ENCODE assay signal across 7 cellular contexts in the genomic region with DNA sequence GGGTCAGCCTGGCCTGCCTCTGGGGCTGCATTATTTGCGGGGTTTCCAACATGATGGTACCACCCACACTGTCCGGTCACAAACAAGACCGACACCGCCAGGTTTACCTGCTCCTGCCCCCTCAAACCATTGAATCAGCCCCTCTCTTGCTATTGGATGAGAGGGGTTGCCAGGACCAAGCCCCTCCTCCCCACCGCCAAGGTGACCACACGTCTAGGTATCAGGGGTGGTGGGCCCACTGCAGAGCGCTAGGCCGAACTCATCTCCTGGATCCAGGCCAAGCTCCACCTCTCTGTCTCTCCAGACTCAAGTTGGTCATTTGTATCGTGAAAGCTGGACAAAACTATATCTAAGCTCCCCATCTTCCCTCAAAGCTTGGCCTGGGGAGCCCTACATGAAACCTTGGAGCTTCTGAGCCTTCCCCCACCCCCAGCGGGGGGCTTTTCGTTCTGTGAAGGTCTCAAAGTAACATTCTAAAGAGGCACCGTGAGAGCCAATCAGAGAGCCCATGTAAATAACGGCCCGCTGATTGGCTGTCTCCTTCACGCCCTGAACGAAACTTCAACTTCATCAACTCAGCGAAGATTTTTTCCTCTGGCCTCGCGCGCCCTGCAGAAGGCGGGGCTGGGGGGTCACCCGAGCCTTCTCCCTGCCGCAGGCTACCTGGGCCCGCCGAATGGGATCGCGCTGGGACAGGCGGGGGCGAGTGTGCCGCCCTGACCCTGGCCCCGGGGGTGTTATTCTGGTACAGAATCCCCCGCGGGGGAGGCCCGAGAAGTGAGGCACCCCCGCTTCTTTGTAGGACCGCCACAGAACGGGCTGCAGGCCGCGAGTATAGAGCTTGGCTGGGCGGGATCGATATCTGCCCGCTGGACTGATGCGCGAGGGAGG. TPM values are rescaled to one million over a fixed set of nuclear protein-coding genes. Genes with fewer than 3 reads are reported as not detected.
DNase-seq lines count a peak whose midpoint lies in the region; ATAC-seq, FAIRE-seq and TF ChIP-seq lines count a peak whose summit lies in the region.

No MANE protein-coding gene starts in this region.

- peak overlapping the region; percentile 73 for H3K4me3 Mint-ChIP-seq in astrocyte (ENCODE audit: unreplicated experiment)
- peak overlapping the region; percentile 64 for H3K4me3 Mint-ChIP-seq in progenitor cell of endocrine pancreas (ENCODE audit: low read depth)

- H3K36me3 ChIP-seq in SU-DHL-6 (ENCODE audit: low read length) (no peaks in the 10 kb centered on the region), astrocyte (ENCODE audit: insufficient read depth, low read length) (no peaks in the 10 kb centered on the region)

- no peaks in the 10 kb centered on the region for H3K9me2 ChIP-seq in SU-DHL-6 (replicated peaks; ENCODE audit: insufficient read depth, low read length)

- FAIRE-seq in astrocyte (lab: Jason Lieb, UNC) (no peak), H54 (lab: Jason Lieb, UNC) (no peak)

- no peaks in the 10 kb centered on the region for H4K20me1 ChIP-seq in SU-DHL-6 (ENCODE audit: low read depth, low read length)
- H4K20me1 ChIP-seq in astrocyte (ENCODE audit: insufficient read depth, low read length): no peaks in the 10 kb centered on the region

- DNase-seq in HK-2 (ENCODE audit: unreplicated experiment): peak; percentile 86
- peak; percentile 68 for DNase-seq in astrocyte (ENCODE audit: low read depth)
- DNase-seq in hepatic stellate cell (ENCODE audit: low spot score): peak; percentile 87
- DNase-seq in progenitor cell of endocrine pancreas (ENCODE audit: low spot score, unreplicated experiment): peak; percentile 51
- no peak for DNase-seq in H54 (ENCODE audit: insufficient read length, low spot score)

- peak overlapping the region; percentile 99 for H3K27ac Mint-ChIP-seq in astrocyte (ENCODE audit: unreplicated experiment)
- H3K27ac Mint-ChIP-seq in progenitor cell of endocrine pancreas: peak overlapping the region; percentile 80

- ATAC-seq in GM18861 (IDR thresholded peaks at IDR 0.05; ENCODE audit: unreplicated experiment): peak; percentile 37

- no peaks in the 10 kb centered on the region for H3K9me3 ChIP-seq in SU-DHL-6 (ENCODE audit: insufficient read depth, low read length)
- H3K9me3 ChIP-seq in astrocyte (ENCODE audit: insufficient read depth, low read depth, low read length): no peaks in the 10 kb centered on the region

- peak overlapping the region; percentile 59 for H3K27ac ChIP-seq in SU-DHL-6 (ENCODE audit: low read depth, low read length)
- H3K27ac ChIP-seq in astrocyte (ENCODE audit: low read depth, low read length): peak overlapping the region; percentile 84

- H3K4me1 ChIP-seq in astrocyte (ENCODE audit: insufficient read depth, low read length): peaks cover 60% of the 10 kb centered on the region

- H3K79me2 ChIP-seq in SU-DHL-6 (ENCODE audit: insufficient read depth, low read length) (no peaks in the 10 kb centered on the region), astrocyte (ENCODE audit: insufficient read depth, low read length) (no peaks in the 10 kb centered on the region)

- H2AFZ ChIP-seq in SU-DHL-6 (ENCODE audit: low read depth, low read length, severe bottlenecking) (peak overlapping the region; percentile 44), astrocyte (ENCODE audit: low read depth, low read length) (peak overlapping the region; percentile 53)

- TF ChIP-seq POLR2A in H54 (IDR thresholded peaks at IDR 0.05; ENCODE audit: low read depth, low read length): no peak; the same call in none of the 2 replicates

- peaks cover 3% of the 10 kb centered on the region; the same call in 1 of the 2 replicates for H3F3A ChIP-seq in SU-DHL-6 (ENCODE audit: insufficient read depth)

- TF ChIP-seq CTCF in SU-DHL-6 (IDR thresholded peaks at IDR 0.05; ENCODE audit: insufficient read depth, low read length, poor library complexity, severe bottlenecking) (no peak), astrocyte (IDR thresholded peaks at IDR 0.05; ENCODE audit: insufficient read depth, low read depth, low read length) (no peak), progenitor cell of endocrine pancreas (IDR thresholded peaks at IDR 0.05; ENCODE audit: unreplicated experiment) (no peak)

- H3K27me3 ChIP-seq in SU-DHL-6 (ENCODE audit: low read length): no peaks in the 10 kb centered on the region
- H3K27me3 ChIP-seq in astrocyte (ENCODE audit: insufficient read depth, low read length): no peaks in the 10 kb centered on the region

- H3K36me3 Mint-ChIP-seq in astrocyte (ENCODE audit: low read depth, unreplicated experiment): no peaks in the 10 kb centered on the region
- H3K36me3 Mint-ChIP-seq in progenitor cell of endocrine pancreas (ENCODE audit: insufficient read depth): no peaks in the 10 kb centered on the region

- peak overlapping the region; percentile 40; the same call in 1 of the 2 replicates for H3K9ac ChIP-seq in SU-DHL-6 (ENCODE audit: low read length)
- peak overlapping the region; percentile 82 for H3K9ac ChIP-seq in astrocyte (ENCODE audit: low read length)

- H3K4me3 ChIP-seq in SU-DHL-6 (ENCODE audit: insufficient read depth, low read length, poor library complexity, severe bottlenecking) (peak overlapping the region; percentile 31), astrocyte (ENCODE audit: insufficient read depth, low read depth, low read length) (peak overlapping the region; percentile 23)

- H3K9me3 Mint-ChIP-seq in astrocyte (ENCODE audit: unreplicated experiment) (peaks cover 4% of the 10 kb centered on the region), progenitor cell of endocrine pancreas (ENCODE audit: low read depth) (no peaks in the 10 kb centered on the region)

- peak overlapping the region; percentile 50 for H3K4me2 ChIP-seq in SU-DHL-6 (ENCODE audit: low read depth, low read length, poor library complexity, severe bottlenecking)
- H3K4me2 ChIP-seq in astrocyte (ENCODE audit: low read length): peak overlapping the region; percentile 89

- no peaks in the 10 kb centered on the region for H3K27me3 Mint-ChIP-seq in astrocyte (ENCODE audit: low read depth, unreplicated experiment)
- H3K27me3 Mint-ChIP-seq in progenitor cell of endocrine pancreas: peaks cover 72% of the 10 kb centered on the region

- peaks cover 53% of the 10 kb centered on the region for H3K4me1 Mint-ChIP-seq in astrocyte (ENCODE audit: low read depth, unreplicated experiment)
- H3K4me1 Mint-ChIP-seq in progenitor cell of endocrine pancreas (ENCODE audit: low read depth): peaks cover 22% of the 10 kb centered on the region

RNA-seq across cellular contexts. Expression of gene PSD2, which starts 49.6 kb away (rescaled TPM):
- total RNA-seq in astrocyte: 0.25 and 0.31 TPM in 2 replicates
- total RNA-seq in progenitor cell of endocrine pancreas: 0.14 and 0.18 TPM in 2 replicates
